In genomic region chr7:12638851-12639467, GRCh38 we compare ENCODE assay signal across 9 cellular contexts. TPM values are rescaled to one million over a fixed set of nuclear protein-coding genes. Genes with fewer than 3 reads are reported as not detected.
DNase-seq lines count a peak whose midpoint lies in the region; ATAC-seq and TF ChIP-seq lines count a peak whose summit lies in the region.
"Had no signal": no experiment of that assay in that cellular context is flagged by ENCODE, and none has a peak within 500 bp of the region (broad histone marks: within the 10 kb centered on the region; RNA-seq: fewer than 3 reads in every experiment).

No MANE protein-coding gene starts in this region.

- POLR2A ChIA-PET in MCF 10A (lab: Yijun Ruan, JAX) = interaction anchor here (0.7 to 1.2 kb wide), 2 partner anchors 20 to 622 kb away, joined by 3 read pairs; no protein-coding TSS in a partner anchor

- H3K9me3 Mint-ChIP-seq in MCF 10A (ENCODE audit: unreplicated experiment) = no peaks in the 10 kb centered on the region

- H3K4me1 Mint-ChIP-seq in MCF 10A (ENCODE audit: insufficient read depth, unreplicated experiment) = no peaks in the 10 kb centered on the region

- H3K4me3 Mint-ChIP-seq in MCF 10A (ENCODE audit: unreplicated experiment) = no peak overlapping the region
- H3K4me3 Mint-ChIP-seq: activated naive CD8-positive, alpha-beta T cell had no signal

- no peaks in the 10 kb centered on the region for H3K36me3 ChIP-seq in right lobe of liver

- no peak overlapping the region for H3K27ac Mint-ChIP-seq in MCF 10A (ENCODE audit: low read depth, unreplicated experiment)
- H3K27ac Mint-ChIP-seq: activated naive CD8-positive, alpha-beta T cell had no signal

- H3K4me3 ChIP-seq in right lobe of liver = no peak overlapping the region

- peak; percentile 45 for DNase-seq in SIG-M5 treated with dmso at 0.1 percent for 504 hours (lab: John Stamatoyannopoulos, UW; ENCODE audit: unreplicated experiment)
- DNase-seq in SIG-M5 (lab: John Stamatoyannopoulos, UW) = no peak
- peak; percentile 39 for DNase-seq in NCI-H446 treated with DMSO at 0.1 percent for 48 hours (lab: John Stamatoyannopoulos, UW)
- peak; percentile 50 for DNase-seq in MCF 10A (ENCODE audit: unreplicated experiment)
- DNase-seq in right lobe of liver = no peak
- no peak for DNase-seq in stimulated activated CD4-positive, alpha-beta T cell treated with anti-CD3 and anti-CD28 coated beads, Interleukin-15, amount 100 ng/mL, for 24 hours

- no peaks in the 10 kb centered on the region for H3K27me3 ChIP-seq in right lobe of liver

- TF ChIP-seq CTCF in MCF 10A (IDR thresholded peaks at IDR 0.05; ENCODE audit: unreplicated experiment) = peak; percentile 50
- peak; percentile 50 to 67 (median 60) for TF ChIP-seq CTCF in right lobe of liver (IDR thresholded peaks at IDR 0.05)

- ATAC-seq in HG02759 (IDR thresholded peaks at IDR 0.05; ENCODE audit: unreplicated experiment) (peak; percentile 29), right lobe of liver (peak; percentile 65 to 78 (median 74)), HG03039 (IDR thresholded peaks at IDR 0.05; ENCODE audit: unreplicated experiment) (no peak)

- H3K9me3 ChIP-seq in right lobe of liver = no peaks in the 10 kb centered on the region

- H3K27me3 Mint-ChIP-seq in MCF 10A (ENCODE audit: insufficient read depth, unreplicated experiment) = no peaks in the 10 kb centered on the region
- H3K27me3 Mint-ChIP-seq: activated naive CD8-positive, alpha-beta T cell had no signal

- H3K4me1 ChIP-seq in right lobe of liver = no peaks in the 10 kb centered on the region

- CTCF ChIA-PET in MCF 10A (lab: Yijun Ruan, JAX) = interaction anchor here (0.6 to 2.0 kb wide), 17 partner anchors 9 to 623 kb away, joined by 3 to 20 read pairs (median 5); no protein-coding TSS in a partner anchor

- H3K27ac ChIP-seq in right lobe of liver = no peak overlapping the region

- TF ChIP-seq POLR2A in right lobe of liver (IDR thresholded peaks at IDR 0.05) = no peak

- intact Hi-C loops in MCF 10A (cut with micrococcal nuclease) (loop anchor here (1.0 kb wide), 3 partner anchors 47 to 624 kb away; no protein-coding TSS in a partner anchor), right lobe of liver (cut with DNase I) (no loop called here)

- WGBS in right lobe of liver (ENCODE audit: insufficient coverage, low coverage, low lambda C conversion rate, missing lambda C conversion rate) = 5% methylated on average over 6 of the region's 6 CpGs

- H3K36me3 Mint-ChIP-seq in MCF 10A (ENCODE audit: insufficient read depth, unreplicated experiment) = no peaks in the 10 kb centered on the region
- H3K36me3 Mint-ChIP-seq: activated naive CD8-positive, alpha-beta T cell had no signal

- BruUV-seq in MCF 10A (replicated peaks; lab: Mats Ljungman, UMichigan) = no TSS peak

RNA-seq across cellular contexts. Expression of gene ARL4A, which starts 48.5 kb away (rescaled TPM):
- total RNA-seq in MCF 10A (2022) = 30.7 and 42.6 TPM in 2 replicates
- 10 to 100 TPM in 2 of 6 experiments, 1 to 10 TPM in 4; 4.4 to 19.2 (median 8.3) TPM for total RNA-seq in right lobe of liver

Comparison
In these comparisons a context has a peak if more than half of its experiments do, and no peak if none do; other contexts are left out.
1. DNase-seq: peak in SIG-M5 treated with dmso at 0.1 percent for 504 hours (single experiment), NCI-H446 treated with DMSO at 0.1 percent for 48 hours (single experiment) and MCF 10A (single experiment); none in SIG-M5 (single experiment), right lobe of liver (0 of 3) and stimulated activated CD4-positive, alpha-beta T cell treated with anti-CD3 and anti-CD28 coated beads, Interleukin-15, amount 100 ng/mL, for 24 hours (single experiment).